Comparison of ENCODE assay signal across 11 cellular contexts in genomic region chr17:5378566-5379207, GRCh38. TPM values are rescaled to one million over a fixed set of nuclear protein-coding genes. Genes with fewer than 3 reads are reported as not detected.
A peak's percentile ranks its signal among the peaks of the same experiment; 100 is the strongest.
DNase-seq lines count a peak whose midpoint lies in the region; ATAC-seq and TF ChIP-seq lines count a peak whose summit lies in the region.
"Had no signal": no experiment of that assay in that cellular context is flagged by ENCODE, and none has a peak within 500 bp of the region (broad histone marks: within the 10 kb centered on the region; RNA-seq: fewer than 3 reads in every experiment).

No MANE protein-coding gene starts in this region.

- DNase-seq in Calu3 = no peak
- DNase-seq in HFFc6 = no peak
- DNase-seq in activated CD8-positive, alpha-beta T cell treated with anti-CD3 and anti-CD28 coated beads, Interleukin-2, amount 10 ng/mL, durations not matched to agents 7 days and 5 days = no peak
- DNase-seq in mucosa of descending colon = no peak
- DNase-seq in Right ventricle myocardium superior = no peak
- DNase-seq in NCI-H1436 treated with DMSO at 0.1 percent for 48 hours (lab: John Stamatoyannopoulos, UW) = no peak
- DNase-seq in NCI-H2227 (lab: John Stamatoyannopoulos, UW; ENCODE audit: unreplicated experiment) = no peak
- DNase-seq: hippocampal formation, left ventricle myocardium inferior had no signal

- CTCF ChIA-PET in Calu3 (lab: Charles Lee) = no interaction called here
- CTCF ChIA-PET in activated CD8-positive, alpha-beta T cell treated with anti-CD3 and anti-CD28 coated beads, Interleukin-2, amount 10 ng/mL, durations not matched to agents 7 days and 5 days (lab: Charles Lee) = interaction anchor here (1.5 to 3.1 kb wide), 2 partner anchors 12 to 181 kb away, joined by 3 to 12 read pairs; no protein-coding TSS in a partner anchor

- BruUV-seq in Calu3 (replicated peaks; lab: Mats Ljungman, UMichigan) = no TSS peak

- H3K36me3 Mint-ChIP-seq in Calu3 (ENCODE audit: insufficient read depth, unreplicated experiment) = peaks cover 56% of the 10 kb centered on the region
- H3K36me3 Mint-ChIP-seq in HFFc6 (ENCODE audit: low read depth) = peaks cover 42% of the 10 kb centered on the region
- peaks cover 60% of the 10 kb centered on the region for H3K36me3 Mint-ChIP-seq in activated CD8-positive, alpha-beta T cell treated with anti-CD3 and anti-CD28 coated beads, Interleukin-2, amount 10 ng/mL, durations not matched to agents 7 days and 5 days (ENCODE audit: low read depth)

- no peaks in the 10 kb centered on the region for H3K9me3 ChIP-seq in mucosa of descending colon
- H3K9me3 ChIP-seq: left ventricle myocardium inferior had no signal

- H3K27me3 Mint-ChIP-seq in Calu3 (ENCODE audit: unreplicated experiment) (no peaks in the 10 kb centered on the region), HFFc6 (ENCODE audit: insufficient read depth) (peaks cover 7% of the 10 kb centered on the region)
- no peaks in the 10 kb centered on the region for H3K27me3 Mint-ChIP-seq in activated CD8-positive, alpha-beta T cell treated with anti-CD3 and anti-CD28 coated beads, Interleukin-2, amount 10 ng/mL, durations not matched to agents 7 days and 5 days (ENCODE audit: low read depth)

- peaks cover 4% of the 10 kb centered on the region for H3K36me3 ChIP-seq in mucosa of descending colon (ENCODE audit: low read depth)

- no peak overlapping the region for H3K4me3 ChIP-seq in mucosa of descending colon
- H3K4me3 ChIP-seq: coronary artery, left ventricle myocardium inferior, neural progenitor cell had no signal

- intact Hi-C loops in Calu3 (cut with micrococcal nuclease; ENCODE audit: unreplicated experiment) (no loop called here), mucosa of descending colon (cut with DNase I, micrococcal nuclease) (no loop called here), Right ventricle myocardium superior (cut with DNase I) (no loop called here)

- no peaks in the 10 kb centered on the region for H3K4me1 ChIP-seq in mucosa of descending colon (ENCODE audit: low read depth)
- H3K4me1 ChIP-seq: left ventricle myocardium inferior, neural progenitor cell had no signal

- POLR2A ChIA-PET in activated CD8-positive, alpha-beta T cell treated with anti-CD3 and anti-CD28 coated beads, Interleukin-2, amount 10 ng/mL, durations not matched to agents 7 days and 5 days (lab: Charles Lee) = no interaction called here

- H3K9me3 Mint-ChIP-seq in Calu3 (ENCODE audit: low read depth, unreplicated experiment) (no peaks in the 10 kb centered on the region), HFFc6 (no peaks in the 10 kb centered on the region)
- no peaks in the 10 kb centered on the region for H3K9me3 Mint-ChIP-seq in activated CD8-positive, alpha-beta T cell treated with anti-CD3 and anti-CD28 coated beads, Interleukin-2, amount 10 ng/mL, durations not matched to agents 7 days and 5 days (ENCODE audit: insufficient read depth)
- H3K9me3 Mint-ChIP-seq: neural progenitor cell had no signal

- H3K4me3 Mint-ChIP-seq in Calu3 (ENCODE audit: low read depth, unreplicated experiment) = no peak overlapping the region
- H3K4me3 Mint-ChIP-seq in HFFc6 = no peak overlapping the region
- H3K4me3 Mint-ChIP-seq in activated CD8-positive, alpha-beta T cell treated with anti-CD3 and anti-CD28 coated beads, Interleukin-2, amount 10 ng/mL, durations not matched to agents 7 days and 5 days = no peak overlapping the region
- H3K4me3 Mint-ChIP-seq: neural progenitor cell had no signal

- H3K27ac Mint-ChIP-seq in Calu3 (ENCODE audit: unreplicated experiment) = peak overlapping the region; percentile 82
- H3K27ac Mint-ChIP-seq in HFFc6 = peak overlapping the region; percentile 12; the same call in 1 of the 2 replicates
- H3K27ac Mint-ChIP-seq in activated CD8-positive, alpha-beta T cell treated with anti-CD3 and anti-CD28 coated beads, Interleukin-2, amount 10 ng/mL, durations not matched to agents 7 days and 5 days = peak overlapping the region; percentile 37

- ATAC-seq in activated CD8-positive, alpha-beta T cell treated with anti-CD3 and anti-CD28 coated beads, Interleukin-2, amount 10 ng/mL, durations not matched to agents 7 days and 5 days = no peak
- peak; percentile 26 for ATAC-seq in mucosa of descending colon
- no peak for ATAC-seq in Right ventricle myocardium superior (ENCODE audit: poor library complexity)

- TF ChIP-seq CTCF in Calu3 (IDR thresholded peaks at IDR 0.05; ENCODE audit: unreplicated experiment) (no peak), HFFc6 (IDR thresholded peaks at IDR 0.05) (no peak), mucosa of descending colon (IDR thresholded peaks at IDR 0.05) (no peak)

- no peaks in the 10 kb centered on the region for H3K4me1 Mint-ChIP-seq in Calu3 (ENCODE audit: low read depth, unreplicated experiment)
- H3K4me1 Mint-ChIP-seq in HFFc6 (ENCODE audit: low read depth) = peaks cover 6% of the 10 kb centered on the region
- H3K4me1 Mint-ChIP-seq in activated CD8-positive, alpha-beta T cell treated with anti-CD3 and anti-CD28 coated beads, Interleukin-2, amount 10 ng/mL, durations not matched to agents 7 days and 5 days (ENCODE audit: low read depth) = no peaks in the 10 kb centered on the region
- H3K4me1 Mint-ChIP-seq: neural progenitor cell had no signal

RNA-seq across cellular contexts. Expression of gene NUP88, which starts 40.8 kb away (rescaled TPM):
- total RNA-seq in Calu3 (2022) (67.2 and 70.9 TPM in 2 replicates), mucosa of descending colon (10 to 100 TPM; 46.1 to 72.3 (median 50.8) TPM), Right ventricle myocardium superior (39.6 TPM)
- total RNA-seq in HFFc6 (2021; fragmentation: NEBNext Ultra II Directional; extraction: Animal tissue kit (Norgen Biotek cat#: 25700)) = 10 to 100 TPM; 49.3 to 68.7 (median 64.2) TPM
- total RNA-seq in activated CD8-positive, alpha-beta T cell treated with anti-CD3 and anti-CD28 coated beads, Interleukin-2, amount 10 ng/mL, durations not matched to agents 7 days and 5 days = 100 to 1,000 TPM in 1 of 2 experiments, 10 to 100 TPM in 1; 97.2 to 105 TPM

RNA-seq across cellular contexts. Expression of gene RPAIN, which starts 41.3 kb away (rescaled TPM):
- 36.7 and 42.0 TPM in 2 replicates for total RNA-seq in Calu3 (2022)
- 10 to 100 TPM; 20.4 to 25.6 (median 22.5) TPM for total RNA-seq in HFFc6 (2021; fragmentation: NEBNext Ultra II Directional; extraction: Animal tissue kit (Norgen Biotek cat#: 25700))
- 10 to 100 TPM; 47.2 TPM for total RNA-seq in activated CD8-positive, alpha-beta T cell treated with anti-CD3 and anti-CD28 coated beads, Interleukin-2, amount 10 ng/mL, durations not matched to agents 7 days and 5 days
- total RNA-seq in mucosa of descending colon = 10 to 100 TPM; 29.7 to 34.3 (median 32.1) TPM
- 24.8 TPM for total RNA-seq in Right ventricle myocardium superior

Comparison
In these comparisons a context has a peak if more than half of its experiments do, and no peak if none do; other contexts are left out.
1. H3K27ac Mint-ChIP-seq: peak in every context shown above with its lines; median percentile 82 in Calu3; 37 in activated CD8-positive, alpha-beta T cell treated with anti-CD3 and anti-CD28 coated beads, Interleukin-2, amount 10 ng/mL, durations not matched to agents 7 days and 5 days; 12 in HFFc6.